1 cellular context compared by ENCODE assay signal in the genomic region with DNA sequence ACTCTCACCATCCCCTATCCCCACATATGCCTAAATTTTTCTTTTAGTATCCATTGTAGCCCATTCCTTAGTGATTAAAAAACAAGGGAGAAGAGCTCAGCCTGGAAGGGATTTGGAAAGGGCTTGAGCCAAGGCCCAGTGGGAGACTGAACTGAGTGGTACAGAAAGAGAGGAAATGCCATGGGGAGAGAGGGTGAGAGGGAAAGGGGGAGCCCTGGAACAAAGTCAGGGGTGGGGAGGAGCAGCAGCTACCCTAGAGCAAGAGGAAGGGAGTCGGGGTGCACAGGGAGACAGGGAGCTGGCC.
TF ChIP-seq lines count a peak whose summit lies in the region.

No MANE protein-coding gene starts in this region.

TF ChIP-seq in HepG2, 621 proteins besides CTCF, POLR2A, EP300 and RAD21:
- TF ChIP-seq, protein P1, sequence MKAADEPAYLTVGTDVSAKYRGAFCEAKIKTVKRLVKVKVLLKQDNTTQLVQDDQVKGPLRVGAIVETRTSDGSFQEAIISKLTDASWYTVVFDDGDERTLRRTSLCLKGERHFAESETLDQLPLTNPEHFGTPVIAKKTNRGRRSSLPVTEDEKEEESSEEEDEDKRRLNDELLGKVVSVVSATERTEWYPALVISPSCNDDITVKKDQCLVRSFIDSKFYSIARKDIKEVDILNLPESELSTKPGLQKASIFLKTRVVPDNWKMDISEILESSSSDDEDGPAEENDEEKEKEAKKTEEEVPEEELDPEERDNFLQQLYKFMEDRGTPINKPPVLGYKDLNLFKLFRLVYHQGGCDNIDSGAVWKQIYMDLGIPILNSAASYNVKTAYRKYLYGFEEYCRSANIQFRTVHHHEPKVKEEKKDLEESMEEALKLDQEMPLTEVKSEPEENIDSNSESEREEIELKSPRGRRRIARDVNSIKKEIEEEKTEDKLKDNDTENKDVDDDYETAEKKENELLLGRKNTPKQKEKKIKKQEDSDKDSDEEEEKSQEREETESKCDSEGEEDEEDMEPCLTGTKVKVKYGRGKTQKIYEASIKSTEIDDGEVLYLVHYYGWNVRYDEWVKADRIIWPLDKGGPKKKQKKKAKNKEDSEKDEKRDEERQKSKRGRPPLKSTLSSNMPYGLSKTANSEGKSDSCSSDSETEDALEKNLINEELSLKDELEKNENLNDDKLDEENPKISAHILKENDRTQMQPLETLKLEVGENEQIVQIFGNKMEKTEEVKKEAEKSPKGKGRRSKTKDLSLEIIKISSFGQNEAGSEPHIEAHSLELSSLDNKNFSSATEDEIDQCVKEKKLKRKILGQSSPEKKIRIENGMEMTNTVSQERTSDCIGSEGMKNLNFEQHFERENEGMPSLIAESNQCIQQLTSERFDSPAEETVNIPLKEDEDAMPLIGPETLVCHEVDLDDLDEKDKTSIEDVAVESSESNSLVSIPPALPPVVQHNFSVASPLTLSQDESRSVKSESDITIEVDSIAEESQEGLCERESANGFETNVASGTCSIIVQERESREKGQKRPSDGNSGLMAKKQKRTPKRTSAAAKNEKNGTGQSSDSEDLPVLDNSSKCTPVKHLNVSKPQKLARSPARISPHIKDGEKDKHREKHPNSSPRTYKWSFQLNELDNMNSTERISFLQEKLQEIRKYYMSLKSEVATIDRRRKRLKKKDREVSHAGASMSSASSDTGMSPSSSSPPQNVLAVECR (CRISPR knock-in tag; IDR thresholded peaks at IDR 0.05; ENCODE audit: borderline replicate concordance), result no peak
- TF ChIP-seq DMAP1 (CRISPR knock-in tag; IDR thresholded peaks at IDR 0.05), result no peak
